ENCODE assay signal across 23 cellular contexts in the genomic region with DNA sequence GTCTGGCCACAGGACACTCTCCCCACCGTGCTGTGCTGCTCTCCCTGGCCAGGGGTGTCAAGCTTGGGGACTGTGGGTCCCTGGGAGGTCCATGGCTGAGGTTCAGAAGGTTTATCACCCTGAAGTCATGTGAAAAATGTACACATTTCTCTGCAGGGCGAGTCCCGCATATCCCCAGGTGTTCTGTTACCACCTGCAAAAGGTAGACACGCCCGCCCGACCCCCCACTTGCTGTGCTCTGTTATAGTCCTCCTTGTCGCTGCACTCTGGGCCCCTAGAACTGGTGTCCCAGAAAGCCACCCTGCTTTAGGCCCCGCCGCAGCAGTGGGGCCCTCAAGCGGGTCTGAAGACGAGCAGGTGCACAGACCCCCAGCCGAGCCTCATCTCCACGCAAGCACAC. TPM values are rescaled to one million over a fixed set of nuclear protein-coding genes. Genes with fewer than 3 reads are reported as not detected.
A peak's percentile ranks its signal among the peaks of the same experiment; 100 is the strongest.
DNase-seq lines count a peak whose midpoint lies in the region; ATAC-seq and TF ChIP-seq lines count a peak whose summit lies in the region.
"Had no signal": no experiment of that assay in that cellular context is flagged by ENCODE, and none has a peak within 500 bp of the region (broad histone marks: within the 10 kb centered on the region; RNA-seq: fewer than 3 reads in every experiment).

No MANE protein-coding gene starts in this region.

- peaks cover 5% of the 10 kb centered on the region for H3K9me3 Mint-ChIP-seq in mesothelial cell of epicardium
- H3K9me3 Mint-ChIP-seq: neural crest cell had no signal

- H3K9ac ChIP-seq in endocrine pancreas (ENCODE audit: control insufficient read depth, insufficient read depth, low read length) = peak overlapping the region; percentile 39

- no peaks in the 10 kb centered on the region for H3K27me3 Mint-ChIP-seq in mesothelial cell of epicardium (ENCODE audit: low read depth)

- H3K4me3 ChIP-seq in right atrium auricular region (no peak overlapping the region), endocrine pancreas (ENCODE audit: control insufficient read depth, insufficient read depth, low read length) (no peak overlapping the region)
- H3K4me3 ChIP-seq: colonic mucosa, mucosa of descending colon, tibial artery had no signal

- DNase-seq in left cardiac atrium (peak; percentile 10), right atrium auricular region (ENCODE audit: low spot score) (no peak), mesothelial cell of epicardium (ENCODE audit: low spot score in 2 of 2, unreplicated experiment in 2 of 2) (no peak), foreskin melanocyte (no peak)
- no peak for DNase-seq in activated CD8-positive, alpha-beta memory T cell treated with anti-CD3 and anti-CD28 coated beads, Interleukin-2, amount 50 U/mL, for 4 hours
- DNase-seq: 8988T; activated CD4-positive, alpha-beta T cell treated with anti-CD3 and anti-CD28 coated beads, Interleukin-2, amount 50 U/mL, for 48 hours; activated naive CD4-positive, alpha-beta T cell treated with anti-CD3 and anti-CD28 coated beads, Interleukin-2, amount 50 U/mL, for 16 hours; colonic mucosa; foreskin fibroblast; GOT3; hypothalamus; mucosa of descending colon; NCI-H1417; NCI-H2107; NCI-H526; SHP77 treated with DMSO at 0.1 percent for 48 hours; tibial artery; WERI-Rb-1 had no signal

- ATAC-seq in left cardiac atrium (no peak), GM18909 (IDR thresholded peaks at IDR 0.05; ENCODE audit: poor library complexity, unreplicated experiment) (no peak), GM21515 (IDR thresholded peaks at IDR 0.05; ENCODE audit: unreplicated experiment) (no peak)
- ATAC-seq: mucosa of descending colon had no signal

- H3K27ac Mint-ChIP-seq in mesothelial cell of epicardium = peak overlapping the region; percentile 93

- H3K27ac ChIP-seq in right atrium auricular region = no peak overlapping the region
- H3K27ac ChIP-seq: colonic mucosa, tibial artery, WERI-Rb-1 had no signal

- TF ChIP-seq CTCF in right atrium auricular region (IDR thresholded peaks at IDR 0.05) = no peak
- no peak for TF ChIP-seq CTCF in mesothelial cell of epicardium (IDR thresholded peaks at IDR 0.05; ENCODE audit: unreplicated experiment)

- H3K36me3 ChIP-seq in right atrium auricular region = no peaks in the 10 kb centered on the region
- peaks cover 3% of the 10 kb centered on the region for H3K36me3 ChIP-seq in endocrine pancreas (ENCODE audit: control insufficient read depth, insufficient read depth, low read length)

- peaks cover 58% of the 10 kb centered on the region for H3K36me3 Mint-ChIP-seq in mesothelial cell of epicardium

- H3K9me3 ChIP-seq in right atrium auricular region (no peaks in the 10 kb centered on the region), endocrine pancreas (ENCODE audit: control insufficient read depth, low read length) (no peaks in the 10 kb centered on the region)
- H3K9me3 ChIP-seq: colonic mucosa, mucosa of descending colon, tibial artery had no signal

- no peaks in the 10 kb centered on the region for H3K27me3 ChIP-seq in right atrium auricular region
- H3K27me3 ChIP-seq in endocrine pancreas (ENCODE audit: control insufficient read depth, insufficient read depth, low read length) = no peaks in the 10 kb centered on the region
- H3K27me3 ChIP-seq: colonic mucosa, tibial artery had no signal

- no peak overlapping the region for H3K4me3 Mint-ChIP-seq in mesothelial cell of epicardium
- H3K4me3 Mint-ChIP-seq: neural crest cell had no signal

- H3K4me1 ChIP-seq in right atrium auricular region (peaks cover 0 to 9% of the 10 kb centered on the region in 2 donors), endocrine pancreas (ENCODE audit: control insufficient read depth, insufficient read depth, low read length) (peaks cover 24% of the 10 kb centered on the region)
- H3K4me1 ChIP-seq: colonic mucosa, tibial artery had no signal

- peaks cover 10% of the 10 kb centered on the region for H3K4me1 Mint-ChIP-seq in mesothelial cell of epicardium
- H3K4me1 Mint-ChIP-seq: neural crest cell had no signal

- intact Hi-C loops in left cardiac atrium (cut with DNase I) = no loop called here

RNA-seq across cellular contexts. Expression of gene JPT2, which starts 11.8 kb away (rescaled TPM):
- total RNA-seq in left cardiac atrium (10 to 100 TPM; 29.1 to 35.3 TPM), right atrium auricular region (10 to 100 TPM; 11.7 to 16.1 TPM), mesothelial cell of epicardium (72.9 to 78.3 TPM (median 73.9 TPM) in 3 replicates)

RNA-seq across cellular contexts. Expression of gene MAPK8IP3, which starts 16.1 kb away (rescaled TPM):
- total RNA-seq in left cardiac atrium (10 to 100 TPM; 60.9 to 70.4 TPM), right atrium auricular region (10 to 100 TPM; 43.1 to 43.3 TPM), mesothelial cell of epicardium (162 to 182 TPM (median 162 TPM) in 3 replicates)
